ENCODE assay signal across 11 cellular contexts in the genomic region with DNA sequence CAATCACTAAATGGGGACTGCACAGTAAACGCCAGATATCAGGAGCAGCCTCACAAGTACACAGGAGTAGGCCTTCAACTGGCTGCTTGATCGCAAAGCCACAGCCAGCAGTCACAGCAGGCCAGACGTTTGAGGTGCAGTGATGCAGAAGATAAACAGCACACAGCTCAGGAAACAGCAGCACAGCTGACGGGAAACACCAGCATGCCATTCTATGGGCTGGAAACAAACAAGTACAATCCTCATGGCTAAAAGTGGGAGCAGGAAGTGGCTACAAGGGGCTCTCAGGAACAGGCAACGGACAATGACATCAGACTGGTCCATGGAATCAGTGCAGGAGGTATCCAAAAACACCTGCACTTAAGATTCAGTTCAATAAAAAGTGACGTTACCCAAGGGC.
A peak's percentile ranks its signal among the peaks of the same experiment; 100 is the strongest.
DNase-seq lines count a peak whose midpoint lies in the region; ATAC-seq and TF ChIP-seq lines count a peak whose summit lies in the region.
"Had no signal": no experiment of that assay in that cellular context is flagged by ENCODE, and none has a peak within 500 bp of the region (broad histone marks: within the 10 kb centered on the region; RNA-seq: fewer than 3 reads in every experiment).

No MANE protein-coding gene starts in this region.

- peak overlapping the region; percentile 43 for H3K27ac Mint-ChIP-seq in WTC11
- H3K27ac Mint-ChIP-seq in type B pancreatic cell = peak overlapping the region; percentile 10

- intact Hi-C loops in posterior vena cava (cut with DNase I) = no loop called here

- no peaks in the 10 kb centered on the region for H3K36me3 Mint-ChIP-seq in WTC11
- H3K36me3 Mint-ChIP-seq in type B pancreatic cell = peaks cover 10% of the 10 kb centered on the region

- H3K9me3 Mint-ChIP-seq in WTC11 (no peaks in the 10 kb centered on the region), type B pancreatic cell (no peaks in the 10 kb centered on the region)
- H3K9me3 Mint-ChIP-seq: central memory CD8-positive, alpha-beta T cell had no signal

- CTCF ChIA-PET in WTC11 (lab: Charles Lee) = interaction anchor here (1.9 kb wide), 1 partner anchor 72 kb away, joined by 4 read pairs; no protein-coding TSS in a partner anchor

- ATAC-seq in WTC11 (peak; percentile 38; the same call in 1 of the 2 replicates), GM19324 (IDR thresholded peaks at IDR 0.05; ENCODE audit: low FRiP score, unreplicated experiment) (no peak)

- H3K4me1 Mint-ChIP-seq in WTC11 (peaks cover 73% of the 10 kb centered on the region), type B pancreatic cell (ENCODE audit: unreplicated experiment) (peaks cover 26% of the 10 kb centered on the region)

- no peaks in the 10 kb centered on the region for H3K27me3 Mint-ChIP-seq in WTC11 (ENCODE audit: low read depth)
- H3K27me3 Mint-ChIP-seq in type B pancreatic cell = no peaks in the 10 kb centered on the region
- H3K27me3 Mint-ChIP-seq: central memory CD8-positive, alpha-beta T cell had no signal

- POLR2A ChIA-PET in WTC11 (lab: Charles Lee) = no interaction called here

- no peak overlapping the region for H3K4me3 ChIP-seq in kidney epithelial cell (ENCODE audit: low read depth, low read length)

- no peak for TF ChIP-seq CTCF in WTC11 (IDR thresholded peaks at IDR 0.05)
- no peak for TF ChIP-seq CTCF in kidney epithelial cell (IDR thresholded peaks at IDR 0.05; ENCODE audit: insufficient read depth, low read length, poor library complexity, severe bottlenecking)
- no peak for TF ChIP-seq CTCF in type B pancreatic cell (conservative IDR thresholded peaks at IDR 0.05)

- H3K27me3 ChIP-seq in kidney epithelial cell (ENCODE audit: control insufficient read depth, insufficient read depth, low read length) = no peaks in the 10 kb centered on the region

- no peaks in the 10 kb centered on the region for H3K36me3 ChIP-seq in kidney epithelial cell (ENCODE audit: control insufficient read depth, insufficient read depth, low read length)

- H3K4me3 Mint-ChIP-seq in WTC11 (no peak overlapping the region), type B pancreatic cell (peak overlapping the region; percentile 9)
- H3K4me3 Mint-ChIP-seq: central memory CD8-positive, alpha-beta T cell had no signal

- DNase-seq in NCI-H748 (lab: John Stamatoyannopoulos, UW; ENCODE audit: unreplicated experiment) (peak; percentile 35), NCI-H748 treated with DMSO at 0.1 percent for 48 hours (lab: John Stamatoyannopoulos, UW) (no peak), WTC11 (ENCODE audit: low spot score) (no peak), kidney epithelial cell (ENCODE audit: low read depth) (peak; percentile 37), type B pancreatic cell (ENCODE audit: extremely low spot score, unreplicated experiment) (no peak), posterior vena cava (ENCODE audit: low spot score) (no peak)
- no peak for DNase-seq in activated CD4-positive, alpha-beta T cell treated with anti-CD3 and anti-CD28 coated beads for 1 hour
- DNase-seq: SIG-M5; stimulated activated CD4-positive, alpha-beta T cell treated with anti-CD3 and anti-CD28 coated beads, Interleukin-15, amount 100 ng/mL, for 24 hours had no signal

TF ChIP-seq in WTC11, 78 proteins besides CTCF, POLR2A, EP300 and RAD21:
- no peak for TF ChIP-seq GABPB1 (CRISPR knock-in tag; IDR thresholded peaks at IDR 0.05)
- TF ChIP-seq ZNF121 (CRISPR knock-in tag; IDR thresholded peaks at IDR 0.05) = 0 out of 2 replicates have a peak, but pooled peaks have one; percentile 3
- no peak for TF ChIP-seq FOXK1 (CRISPR knock-in tag; IDR thresholded peaks at IDR 0.05)

Comparison
In these comparisons a context has a peak if more than half of its experiments do, and no peak if none do; other contexts are left out.
1. DNase-seq: peak in NCI-H748 (single experiment) and kidney epithelial cell (single experiment); none in NCI-H748 treated with DMSO at 0.1 percent for 48 hours (single experiment), WTC11 (single experiment), type B pancreatic cell (single experiment), posterior vena cava (single experiment) and activated CD4-positive, alpha-beta T cell treated with anti-CD3 and anti-CD28 coated beads for 1 hour (single experiment).